In the genomic region with DNA sequence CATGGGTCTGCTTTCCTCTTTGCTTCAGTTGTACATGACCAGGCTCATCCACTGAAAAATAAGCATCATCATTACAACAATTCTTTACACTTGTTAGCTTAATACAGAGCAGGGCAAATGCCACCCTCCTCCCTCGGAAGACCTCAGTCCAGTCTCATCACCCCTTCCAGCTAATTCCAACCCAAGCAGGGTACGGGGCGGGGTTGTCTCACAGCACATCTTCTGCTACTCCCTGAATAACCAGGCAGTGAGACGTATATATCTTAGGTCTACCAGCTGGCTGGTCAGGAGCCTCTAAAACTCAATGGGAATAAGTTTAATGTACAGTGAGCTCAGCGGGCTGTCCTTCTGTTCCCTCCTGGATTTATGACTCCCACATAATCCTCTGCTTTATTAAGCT, we compare ENCODE assay signal across 18 cellular contexts.
DNase-seq lines count a peak whose midpoint lies in the region; ATAC-seq, FAIRE-seq and TF ChIP-seq lines count a peak whose summit lies in the region.
"Had no signal": no experiment of that assay in that cellular context is flagged by ENCODE, and none has a peak within 500 bp of the region (broad histone marks: within the 10 kb centered on the region; RNA-seq: fewer than 3 reads in every experiment).

No MANE protein-coding gene starts in this region.

- H3K27ac ChIP-seq in endodermal cell (ENCODE audit: low read depth, low read length) (no peak overlapping the region), spleen (no peak overlapping the region)
- H3K27ac ChIP-seq: BLaER1 had no signal

- H3K36me3 ChIP-seq in endodermal cell (ENCODE audit: control insufficient read depth, insufficient read depth, low read length) (no peaks in the 10 kb centered on the region), spleen (no peaks in the 10 kb centered on the region)
- H3K36me3 ChIP-seq: BLaER1 had no signal

- intact Hi-C loops in spleen (cut with DNase I; ENCODE audit: low total_unique reads) = no loop called here
- intact Hi-C loops in posterior vena cava (cut with DNase I) = no loop called here

- CTCF ChIA-PET in activated CD8-positive, alpha-beta memory T cell treated with anti-CD3 and anti-CD28 coated beads, Interleukin-2, amount 10 ng/mL, durations not matched to agents 7 days and 5 days (lab: Charles Lee) = interaction anchor here (2.7 kb wide), 1 partner anchor 19 kb away, joined by 9 read pairs; no protein-coding TSS in a partner anchor

- no peaks in the 10 kb centered on the region for H3K4me1 Mint-ChIP-seq in activated CD8-positive, alpha-beta memory T cell treated with anti-CD3 and anti-CD28 coated beads, Interleukin-2, amount 10 ng/mL, durations not matched to agents 7 days and 5 days
- no peaks in the 10 kb centered on the region for H3K4me1 Mint-ChIP-seq in endodermal cell
- H3K4me1 Mint-ChIP-seq in stimulated activated effector memory CD8-positive, alpha-beta T cell treated with anti-CD3 and anti-CD28 coated beads, Interleukin-12 subunit alpha, Interleukin-12 subunit beta, amount 100 ng/mL, for 72 hours = no peaks in the 10 kb centered on the region

- no peak overlapping the region for H3K27ac Mint-ChIP-seq in activated CD8-positive, alpha-beta memory T cell treated with anti-CD3 and anti-CD28 coated beads, Interleukin-2, amount 10 ng/mL, durations not matched to agents 7 days and 5 days
- H3K27ac Mint-ChIP-seq in endodermal cell = no peak overlapping the region
- no peak overlapping the region for H3K27ac Mint-ChIP-seq in stimulated activated effector memory CD8-positive, alpha-beta T cell treated with anti-CD3 and anti-CD28 coated beads, Interleukin-12 subunit alpha, Interleukin-12 subunit beta, amount 100 ng/mL, for 72 hours
- H3K27ac Mint-ChIP-seq: CD8-positive, alpha-beta T cell; H9 had no signal

- H3K9ac ChIP-seq in endodermal cell (ENCODE audit: extremely low read depth, low read length, poor library complexity, severe bottlenecking) = no peak overlapping the region
- H3K9ac ChIP-seq: BLaER1 had no signal

- H3K4me3 Mint-ChIP-seq in activated CD8-positive, alpha-beta memory T cell treated with anti-CD3 and anti-CD28 coated beads, Interleukin-2, amount 10 ng/mL, durations not matched to agents 7 days and 5 days = no peak overlapping the region
- H3K4me3 Mint-ChIP-seq in endodermal cell = no peak overlapping the region
- no peak overlapping the region for H3K4me3 Mint-ChIP-seq in stimulated activated effector memory CD8-positive, alpha-beta T cell treated with anti-CD3 and anti-CD28 coated beads, Interleukin-12 subunit alpha, Interleukin-12 subunit beta, amount 100 ng/mL, for 72 hours
- H3K4me3 Mint-ChIP-seq: CD8-positive, alpha-beta T cell; H9 had no signal

- H3K36me3 Mint-ChIP-seq in activated CD8-positive, alpha-beta memory T cell treated with anti-CD3 and anti-CD28 coated beads, Interleukin-2, amount 10 ng/mL, durations not matched to agents 7 days and 5 days = no peaks in the 10 kb centered on the region
- H3K36me3 Mint-ChIP-seq in endodermal cell (ENCODE audit: low read depth) = no peaks in the 10 kb centered on the region
- no peaks in the 10 kb centered on the region for H3K36me3 Mint-ChIP-seq in stimulated activated effector memory CD8-positive, alpha-beta T cell treated with anti-CD3 and anti-CD28 coated beads, Interleukin-12 subunit alpha, Interleukin-12 subunit beta, amount 100 ng/mL, for 72 hours
- H3K36me3 Mint-ChIP-seq: CD8-positive, alpha-beta T cell had no signal

- WGBS in endodermal cell (ENCODE audit: insufficient coverage in 1 of 2, insufficient read length in 1 of 2), 2 experiments = 93 to 100% methylated on average over 1 to 5 of the region's 5 CpGs
- WGBS in spleen, 5 donors = 88 to 97% (median 92%) methylated on average over 5 of the region's 5 CpGs

- H3K4me3 ChIP-seq in endodermal cell (ENCODE audit: low read length) (no peak overlapping the region), spleen (no peak overlapping the region)
- H3K4me3 ChIP-seq: BLaER1 had no signal

- TF ChIP-seq CTCF in D721Med (IDR thresholded peaks at IDR 0.05; ENCODE audit: insufficient read depth, missing control alignments) = no peak
- TF ChIP-seq CTCF in endodermal cell (conservative IDR thresholded peaks at IDR 0.05) = no peak
- TF ChIP-seq CTCF in spleen (IDR thresholded peaks at IDR 0.05 in 8 of 11, conservative IDR thresholded peaks at IDR 0.05 in 3 of 11) = no peak

- DNase-seq in activated CD8-positive, alpha-beta memory T cell treated with anti-CD3 and anti-CD28 coated beads, Interleukin-2, amount 50 U/mL, for 48 hours = peak; percentile 13
- DNase-seq in activated CD8-positive, alpha-beta memory T cell treated with anti-CD3 and anti-CD28 coated beads, Interleukin-2, amount 10 ng/mL, durations not matched to agents 7 days and 5 days = no peak
- DNase-seq in D721Med (ENCODE audit: insufficient read length, low spot score) = no peak
- DNase-seq in endodermal cell = peak; percentile 13
- peak; percentile 38 for DNase-seq in spleen
- DNase-seq in stimulated activated effector memory CD8-positive, alpha-beta T cell treated with anti-CD3 and anti-CD28 coated beads, Interleukin-12 subunit alpha, Interleukin-12 subunit beta, amount 100 ng/mL, for 72 hours (ENCODE audit: low spot score in 2 of 2) = no peak
- no peak for DNase-seq in posterior vena cava (ENCODE audit: low spot score)
- DNase-seq in ecto neural progenitor cell (ENCODE audit: low spot score) = no peak
- DNase-seq: 8988T; Calu3; CD8-positive, alpha-beta T cell; DMS 273 treated with DMSO at 0.1 percent for 48 hours; H9 had no signal

- no peaks in the 10 kb centered on the region for H3K27me3 ChIP-seq in endodermal cell (ENCODE audit: control insufficient read depth, insufficient read depth, low read length, poor library complexity, severe bottlenecking)
- peaks cover 0 to 22% (median 0%) of the 10 kb centered on the region in 7 donors for H3K27me3 ChIP-seq in spleen (replicated peaks in 1 of 7)
- H3K27me3 ChIP-seq: BLaER1 had no signal

- no peak for ATAC-seq in activated CD8-positive, alpha-beta memory T cell treated with anti-CD3 and anti-CD28 coated beads, Interleukin-2, amount 10 ng/mL, durations not matched to agents 7 days and 5 days
- ATAC-seq in stimulated activated effector memory CD8-positive, alpha-beta T cell treated with anti-CD3 and anti-CD28 coated beads, Interleukin-12 subunit alpha, Interleukin-12 subunit beta, amount 100 ng/mL, for 72 hours = no peak
- ATAC-seq: CD8-positive, alpha-beta T cell had no signal

- H3K27me3 Mint-ChIP-seq in activated CD8-positive, alpha-beta memory T cell treated with anti-CD3 and anti-CD28 coated beads, Interleukin-2, amount 10 ng/mL, durations not matched to agents 7 days and 5 days = peaks cover 5% of the 10 kb centered on the region
- H3K27me3 Mint-ChIP-seq in endodermal cell (ENCODE audit: insufficient read depth) = no peaks in the 10 kb centered on the region

- H3K9me3 Mint-ChIP-seq in activated CD8-positive, alpha-beta memory T cell treated with anti-CD3 and anti-CD28 coated beads, Interleukin-2, amount 10 ng/mL, durations not matched to agents 7 days and 5 days (ENCODE audit: low read depth) = no peaks in the 10 kb centered on the region
- H3K9me3 Mint-ChIP-seq in endodermal cell = no peaks in the 10 kb centered on the region
- no peaks in the 10 kb centered on the region for H3K9me3 Mint-ChIP-seq in stimulated activated effector memory CD8-positive, alpha-beta T cell treated with anti-CD3 and anti-CD28 coated beads, Interleukin-12 subunit alpha, Interleukin-12 subunit beta, amount 100 ng/mL, for 72 hours
- H3K9me3 Mint-ChIP-seq: CD8-positive, alpha-beta T cell had no signal

- FAIRE-seq in D721Med (lab: Jason Lieb, UNC) = peak; percentile 6
- FAIRE-seq: G401.6, GM12891, GM19239, H1 had no signal

- H3K4me1 ChIP-seq in endodermal cell (ENCODE audit: control insufficient read depth, insufficient read depth, low read length) = no peaks in the 10 kb centered on the region
- no peaks in the 10 kb centered on the region for H3K4me1 ChIP-seq in spleen

- no peaks in the 10 kb centered on the region for H3K9me3 ChIP-seq in endodermal cell (ENCODE audit: control insufficient read depth, low read length)
- no peaks in the 10 kb centered on the region for H3K9me3 ChIP-seq in spleen
- H3K9me3 ChIP-seq: BLaER1 had no signal

- TF ChIP-seq POLR2A in spleen (IDR thresholded peaks at IDR 0.05) = no peak

Comparison
In these comparisons a context has a peak if more than half of its experiments do, and no peak if none do; other contexts are left out.
1. DNase-seq: peak in activated CD8-positive, alpha-beta memory T cell treated with anti-CD3 and anti-CD28 coated beads, Interleukin-2, amount 50 U/mL, for 48 hours (single experiment), endodermal cell (single experiment) and spleen (single experiment); none in activated CD8-positive, alpha-beta memory T cell treated with anti-CD3 and anti-CD28 coated beads, Interleukin-2, amount 10 ng/mL, durations not matched to agents 7 days and 5 days (single experiment), D721Med (single experiment), stimulated activated effector memory CD8-positive, alpha-beta T cell treated with anti-CD3 and anti-CD28 coated beads, Interleukin-12 subunit alpha, Interleukin-12 subunit beta, amount 100 ng/mL, for 72 hours (0 of 2), posterior vena cava (single experiment) and ecto neural progenitor cell (single experiment).